ENCODE assay signal across 30 cellular contexts in the genomic region with DNA sequence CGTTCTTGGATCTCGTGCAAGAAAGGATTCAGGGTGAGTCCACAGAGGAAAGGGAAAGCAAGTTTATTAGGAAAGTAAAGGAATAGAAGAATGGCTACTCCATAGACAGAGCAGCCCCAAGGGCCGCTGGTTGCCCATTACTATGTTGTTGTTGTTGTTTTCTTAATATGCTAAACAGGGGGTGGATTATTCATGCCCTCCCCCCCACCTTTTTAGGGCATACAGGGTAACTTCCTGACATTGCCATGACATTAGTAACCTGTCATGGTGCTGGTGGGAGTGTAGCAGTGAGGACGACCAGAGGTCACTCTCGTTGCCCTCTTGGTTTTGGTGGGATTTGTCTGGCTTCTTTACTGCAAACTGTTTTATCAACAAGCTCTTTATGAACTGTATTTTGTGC.
"Had no signal": no experiment of that assay in that cellular context is flagged by ENCODE, and none has a peak within 500 bp of the region (broad histone marks: within the 10 kb centered on the region; RNA-seq: fewer than 3 reads in every experiment).

No MANE protein-coding gene starts in this region.

- DNase-seq: activated B cell treated with CpG ODN at 0.5 μM for 24 hours; activated CD4-positive, alpha-beta T cell treated with anti-CD3 and anti-CD28 coated beads for 1 hour; activated CD4-positive, alpha-beta T cell treated with anti-CD3 and anti-CD28 coated beads, Interleukin-2, amount 10 ng/mL, durations not matched to agents 24 days and 14 days; activated CD4-positive, alpha-beta T cell treated with anti-CD3 and anti-CD28 coated beads, Interleukin-2, amount 50 U/mL, for 48 hours; activated CD8-positive, alpha-beta memory T cell treated with anti-CD3 and anti-CD28 coated beads, Interleukin-2, amount 10 ng/mL, durations not matched to agents 7 days and 5 days; activated effector memory CD4-positive, alpha-beta T cell treated with Interleukin-2 at 50 U/mL for 16 hours; activated naive CD4-positive, alpha-beta T cell; activated naive CD8-positive, alpha-beta T cell treated with anti-CD3 and anti-CD28 coated beads, Interleukin-2, amount 50 U/mL, for 24 hours; activated T-cell treated with anti-CD3 and anti-CD28 coated beads, Interleukin-2, amount 50 U/mL, for 24 hours; amniotic stem cell; body of pancreas; cortex of kidney; NCI-H1092; NCI-H1930; NCI-H2107; NCI-H2171 treated with DMSO at 0.1 percent for 48 hours; NCI-H226; NCI-H526; NCI-H82; RPMI8226; SJCRH30; SK-N-SH; SW 1271 had no signal

- H3K9me3 Mint-ChIP-seq: activated B cell treated with CpG ODN at 0.5 μM for 24 hours; activated CD4-positive, alpha-beta T cell treated with anti-CD3 and anti-CD28 coated beads, Interleukin-2, amount 10 ng/mL, durations not matched to agents 24 days and 14 days; activated naive CD4-positive, alpha-beta T cell treated with anti-CD3 and anti-CD28 coated beads, Interleukin-2, amount 50 U/mL, for 72 hours; activated naive CD8-positive, alpha-beta T cell treated with anti-CD3 and anti-CD28 coated beads, Interleukin-2, amount 50 U/mL, for 24 hours; activated T-cell treated with anti-CD3 and anti-CD28 coated beads, Interleukin-2, amount 50 U/mL, for 24 hours; activated T-helper 1 cell treated with anti-CD3 and anti-CD28 coated beads, Interleukin-12 subunit alpha, Interleukin-12 subunit beta, Interleukin-2, Interleukin-4 antibody, amounts not matched to agents 30 ng/mL and 10 ng/mL and 1 ng/mL, durations not matched to agents 14 hours and 24 hours and 36 hours; T-helper 1 cell treated with Interleukin-12 subunit alpha and Interleukin-12 subunit beta and Interleukin-4 antibody, amounts not matched to agents 30 μg/mL and 1 μg/mL, for 36 hours had no signal

- H3K4me1 ChIP-seq: ascending aorta, body of pancreas had no signal

- H3K4me3 ChIP-seq: ascending aorta, body of pancreas, SJCRH30 had no signal

- H3K27ac Mint-ChIP-seq: activated B cell treated with CpG ODN at 0.5 μM for 24 hours; activated CD4-positive, alpha-beta T cell treated with anti-CD3 and anti-CD28 coated beads, Interleukin-2, amount 10 ng/mL, durations not matched to agents 24 days and 14 days; activated CD8-positive, alpha-beta memory T cell treated with anti-CD3 and anti-CD28 coated beads, Interleukin-2, amount 10 ng/mL, durations not matched to agents 7 days and 5 days; activated naive CD4-positive, alpha-beta T cell treated with anti-CD3 and anti-CD28 coated beads, Interleukin-2, amount 50 U/mL, for 72 hours; activated naive CD8-positive, alpha-beta T cell treated with anti-CD3 and anti-CD28 coated beads, Interleukin-2, amount 50 U/mL, for 24 hours; activated T-cell treated with anti-CD3 and anti-CD28 coated beads, Interleukin-2, amount 50 U/mL, for 24 hours; activated T-helper 1 cell treated with anti-CD3 and anti-CD28 coated beads, Interleukin-12 subunit alpha, Interleukin-12 subunit beta, Interleukin-2, Interleukin-4 antibody, amounts not matched to agents 30 ng/mL and 10 ng/mL and 1 ng/mL, durations not matched to agents 14 hours and 24 hours and 36 hours; T-helper 1 cell treated with Interleukin-12 subunit alpha and Interleukin-12 subunit beta and Interleukin-4 antibody, amounts not matched to agents 30 μg/mL and 1 μg/mL, for 36 hours had no signal

- H3K27ac ChIP-seq: ascending aorta, body of pancreas, SJCRH30 had no signal

- H3K9ac ChIP-seq: SK-N-SH had no signal

- H3K36me3 Mint-ChIP-seq: activated CD8-positive, alpha-beta memory T cell treated with anti-CD3 and anti-CD28 coated beads, Interleukin-2, amount 10 ng/mL, durations not matched to agents 7 days and 5 days; activated naive CD4-positive, alpha-beta T cell treated with anti-CD3 and anti-CD28 coated beads, Interleukin-2, amount 50 U/mL, for 72 hours had no signal

- H3K4me2 ChIP-seq: SK-N-SH had no signal

- H3K4me1 Mint-ChIP-seq: activated B cell treated with CpG ODN at 0.5 μM for 24 hours; activated CD4-positive, alpha-beta T cell treated with anti-CD3 and anti-CD28 coated beads, Interleukin-2, amount 10 ng/mL, durations not matched to agents 24 days and 14 days; activated CD8-positive, alpha-beta memory T cell treated with anti-CD3 and anti-CD28 coated beads, Interleukin-2, amount 10 ng/mL, durations not matched to agents 7 days and 5 days; activated naive CD8-positive, alpha-beta T cell treated with anti-CD3 and anti-CD28 coated beads, Interleukin-2, amount 50 U/mL, for 24 hours; central memory CD8-positive, alpha-beta T cell had no signal

- ATAC-seq: activated CD8-positive, alpha-beta memory T cell treated with anti-CD3 and anti-CD28 coated beads, Interleukin-2, amount 10 ng/mL, durations not matched to agents 7 days and 5 days; activated naive CD4-positive, alpha-beta T cell treated with anti-CD3 and anti-CD28 coated beads, Interleukin-2, amount 50 U/mL, for 72 hours; activated naive CD8-positive, alpha-beta T cell treated with anti-CD3 and anti-CD28 coated beads, Interleukin-2, amount 50 U/mL, for 24 hours; body of pancreas; Panc1; Right ventricle myocardium inferior had no signal

- H3K9me3 ChIP-seq: ascending aorta, body of pancreas, SJCRH30, SK-N-SH had no signal

- H3K27me3 Mint-ChIP-seq: activated B cell treated with CpG ODN at 0.5 μM for 24 hours; activated CD4-positive, alpha-beta T cell treated with anti-CD3 and anti-CD28 coated beads, Interleukin-2, amount 10 ng/mL, durations not matched to agents 24 days and 14 days; activated CD8-positive, alpha-beta memory T cell treated with anti-CD3 and anti-CD28 coated beads, Interleukin-2, amount 10 ng/mL, durations not matched to agents 7 days and 5 days; activated naive CD8-positive, alpha-beta T cell treated with anti-CD3 and anti-CD28 coated beads, Interleukin-2, amount 50 U/mL, for 24 hours; activated T-cell treated with anti-CD3 and anti-CD28 coated beads, Interleukin-2, amount 50 U/mL, for 24 hours; central memory CD8-positive, alpha-beta T cell had no signal

- H3K36me3 ChIP-seq: ascending aorta, SJCRH30 had no signal

- H3K27me3 ChIP-seq: ascending aorta, body of pancreas, SJCRH30 had no signal

- H3K4me3 Mint-ChIP-seq: activated B cell treated with CpG ODN at 0.5 μM for 24 hours; activated CD4-positive, alpha-beta T cell treated with anti-CD3 and anti-CD28 coated beads, Interleukin-2, amount 10 ng/mL, durations not matched to agents 24 days and 14 days; activated CD8-positive, alpha-beta memory T cell treated with anti-CD3 and anti-CD28 coated beads, Interleukin-2, amount 10 ng/mL, durations not matched to agents 7 days and 5 days; activated naive CD8-positive, alpha-beta T cell treated with anti-CD3 and anti-CD28 coated beads, Interleukin-2, amount 50 U/mL, for 24 hours; activated T-cell treated with anti-CD3 and anti-CD28 coated beads, Interleukin-2, amount 50 U/mL, for 24 hours; activated T-helper 1 cell treated with anti-CD3 and anti-CD28 coated beads, Interleukin-12 subunit alpha, Interleukin-12 subunit beta, Interleukin-2, Interleukin-4 antibody, amounts not matched to agents 30 ng/mL and 10 ng/mL and 1 ng/mL, durations not matched to agents 14 hours and 24 hours and 36 hours; central memory CD8-positive, alpha-beta T cell; T-helper 1 cell treated with Interleukin-12 subunit alpha and Interleukin-12 subunit beta and Interleukin-4 antibody, amounts not matched to agents 30 μg/mL and 1 μg/mL, for 36 hours had no signal

- H3K9me2 ChIP-seq: SK-N-SH had no signal
